11 cellular contexts compared by ENCODE assay signal in genomic region chr2:19359021-19359357, GRCh38. TPM values are rescaled to one million over a fixed set of nuclear protein-coding genes. Genes with fewer than 3 reads are reported as not detected.
DNase-seq lines count a peak whose midpoint lies in the region; ATAC-seq and TF ChIP-seq lines count a peak whose summit lies in the region.
"Had no signal": no experiment of that assay in that cellular context is flagged by ENCODE, and none has a peak within 500 bp of the region (broad histone marks: within the 10 kb centered on the region; RNA-seq: fewer than 3 reads in every experiment).

No MANE protein-coding gene starts in this region.

- TF ChIP-seq CTCF in esophagus squamous epithelium (IDR thresholded peaks at IDR 0.05) (no peak), neural cell (IDR thresholded peaks at IDR 0.05; ENCODE audit: poor library complexity, severe bottlenecking) (no peak)

- H2AFZ ChIP-seq in neural cell (ENCODE audit: low read depth, low read length) = no peak overlapping the region

- no peaks in the 10 kb centered on the region for H3F3A ChIP-seq in neural cell (ENCODE audit: insufficient read depth, low read length, poor library complexity, severe bottlenecking)

- H3K79me2 ChIP-seq in neural cell (replicated peaks; ENCODE audit: insufficient read depth, low read length) = no peaks in the 10 kb centered on the region

- H3K9me3 Mint-ChIP-seq in stimulated activated naive CD8-positive, alpha-beta T cell treated with anti-CD3 and anti-CD28 coated beads, Interleukin-15, Interleukin-2, amounts not matched to agents 100 ng/mL and 50 ng/mL, for 24 hours = no peaks in the 10 kb centered on the region
- H3K9me3 Mint-ChIP-seq: stimulated activated memory B cell treated with anti-CD40 and anti-IgM and Interleukin-4, amounts not matched to agents 10 μg/mL and 1 μg/mL and 100 μg/mL, for 72 hours had no signal

- no peak for TF ChIP-seq EP300 in neural cell (conservative IDR thresholded peaks at IDR 0.05; ENCODE audit: poor library complexity, severe bottlenecking)

- peak overlapping the region in 3 of 4 donors; percentile 71 to 80 (median 75) for H3K27ac ChIP-seq in esophagus squamous epithelium
- no peak overlapping the region for H3K27ac ChIP-seq in neural cell (ENCODE audit: low read length)
- H3K27ac ChIP-seq: C4-2B had no signal

- TF ChIP-seq POLR2A in esophagus squamous epithelium (IDR thresholded peaks at IDR 0.05) (no peak), GM18505 (IDR thresholded peaks at IDR 0.05; ENCODE audit: borderline replicate concordance, extremely low read depth, insufficient read depth, insufficient read length) (no peak)

- no peaks in the 10 kb centered on the region for H3K9me3 ChIP-seq in esophagus squamous epithelium
- H3K9me3 ChIP-seq in neural cell (ENCODE audit: low read length) = no peaks in the 10 kb centered on the region

- H3K27me3 ChIP-seq in esophagus squamous epithelium (peaks cover 0 to 85% (median 6%) of the 10 kb centered on the region in 4 donors), neural cell (ENCODE audit: insufficient read depth, low read depth, low read length) (peaks cover 100% of the 10 kb centered on the region)

- H3K9ac ChIP-seq in neural cell (ENCODE audit: low read length) = no peak overlapping the region

- H3K4me2 ChIP-seq in neural cell (ENCODE audit: low read length) = no peak overlapping the region

- peak overlapping the region; percentile 47 for H3K4me3 Mint-ChIP-seq in stimulated activated naive CD8-positive, alpha-beta T cell treated with anti-CD3 and anti-CD28 coated beads, Interleukin-15, Interleukin-2, amounts not matched to agents 100 ng/mL and 50 ng/mL, for 24 hours

- H3K4me1 Mint-ChIP-seq in stimulated activated naive CD8-positive, alpha-beta T cell treated with anti-CD3 and anti-CD28 coated beads, Interleukin-15, Interleukin-2, amounts not matched to agents 100 ng/mL and 50 ng/mL, for 24 hours (ENCODE audit: low read depth) = peaks cover 54% of the 10 kb centered on the region

- no peak for DNase-seq in stimulated activated naive CD8-positive, alpha-beta T cell treated with anti-CD3 and anti-CD28 coated beads, Interleukin-15, Interleukin-2, amounts not matched to agents 100 U/mL and 50 U/mL, for 24 hours
- DNase-seq in esophagus squamous epithelium (lab: John Stamatoyannopoulos, UW) (no peak), 8988T (no peak), OCI-M2 (lab: John Stamatoyannopoulos, UW; ENCODE audit: unreplicated experiment) (no peak), NK-92 (lab: John Stamatoyannopoulos, UW; ENCODE audit: unreplicated experiment) (no peak)
- DNase-seq: occipital lobe had no signal

- ATAC-seq in stimulated activated naive CD8-positive, alpha-beta T cell treated with anti-CD3 and anti-CD28 coated beads, Interleukin-15, Interleukin-2, amounts not matched to agents 100 U/mL and 50 U/mL, for 24 hours = no peak
- no peak for ATAC-seq in GM18505 (IDR thresholded peaks at IDR 0.05; ENCODE audit: unreplicated experiment)
- ATAC-seq: stimulated activated memory B cell treated with anti-CD40 and anti-IgM and Interleukin-4, amounts not matched to agents 10 μg/mL and 1 μg/mL and 100 μg/mL, for 72 hours had no signal

- H3K9me2 ChIP-seq in neural cell (ENCODE audit: insufficient read depth, low read length) = no peaks in the 10 kb centered on the region

- no peak for TF ChIP-seq RAD21 in neural cell (conservative IDR thresholded peaks at IDR 0.05)

- H3K27me3 Mint-ChIP-seq in stimulated activated naive CD8-positive, alpha-beta T cell treated with anti-CD3 and anti-CD28 coated beads, Interleukin-15, Interleukin-2, amounts not matched to agents 100 ng/mL and 50 ng/mL, for 24 hours = peaks cover 91% of the 10 kb centered on the region

- H3K36me3 ChIP-seq in esophagus squamous epithelium = no peaks in the 10 kb centered on the region
- H3K36me3 ChIP-seq in neural cell (ENCODE audit: insufficient read depth, low read length) = no peaks in the 10 kb centered on the region

- H3K36me3 Mint-ChIP-seq in stimulated activated naive CD8-positive, alpha-beta T cell treated with anti-CD3 and anti-CD28 coated beads, Interleukin-15, Interleukin-2, amounts not matched to agents 100 ng/mL and 50 ng/mL, for 24 hours (ENCODE audit: low read depth) = no peaks in the 10 kb centered on the region
- H3K36me3 Mint-ChIP-seq: stimulated activated memory B cell treated with anti-CD40 and anti-IgM and Interleukin-4, amounts not matched to agents 10 μg/mL and 1 μg/mL and 100 μg/mL, for 72 hours had no signal

- 35 to 57% methylated on average over 4 to 5 of the region's 14 CpGs for WGBS in esophagus squamous epithelium, 2 donors

- H3K4me1 ChIP-seq in esophagus squamous epithelium = peaks cover 8 to 58% (median 12%) of the 10 kb centered on the region in 3 donors

- H3K27ac Mint-ChIP-seq in stimulated activated naive CD8-positive, alpha-beta T cell treated with anti-CD3 and anti-CD28 coated beads, Interleukin-15, Interleukin-2, amounts not matched to agents 100 ng/mL and 50 ng/mL, for 24 hours = no peak overlapping the region
- H3K27ac Mint-ChIP-seq: stimulated activated memory B cell treated with anti-CD40 and anti-IgM and Interleukin-4, amounts not matched to agents 10 μg/mL and 1 μg/mL and 100 μg/mL, for 72 hours had no signal

- H3K4me3 ChIP-seq in esophagus squamous epithelium (peak overlapping the region; percentile 45 to 76 (median 54)), neural cell (ENCODE audit: low read length) (peak overlapping the region; percentile 40)

- intact Hi-C loops in esophagus squamous epithelium (cut with DNase I) = loop anchor here (10.0 kb wide), 1 partner anchor 364 kb away; no protein-coding TSS in a partner anchor

- no peaks in the 10 kb centered on the region for H4K20me1 ChIP-seq in neural cell (ENCODE audit: insufficient read depth)

TF ChIP-seq in neural cell, 6 proteins besides CTCF, POLR2A, EP300 and RAD21:
- TF ChIP-seq TAF1 (IDR thresholded peaks at IDR 0.05; ENCODE audit: low read depth) (no peak), MXI1 (conservative IDR thresholded peaks at IDR 0.05; ENCODE audit: poor library complexity, severe bottlenecking) (no peak), EZH2 (IDR thresholded peaks at IDR 0.05; ENCODE audit: borderline replicate concordance, insufficient read depth, low read length, poor library complexity, severe bottlenecking) (peak; percentile 80)

RNA-seq across cellular contexts. Expression of gene OSR1, which starts 0.6 kb away (rescaled TPM):
- 1 to 10 TPM in 3 of 4 donors, under 1 TPM in 1; 0.19 to 4.4 (median 1.5) TPM for total RNA-seq in esophagus squamous epithelium
- not detected in 2 replicates for polyA plus RNA-seq in neural cell
- polyA minus RNA-seq in neural cell = not detected in 2 replicates
